1 cellular context compared by ENCODE assay signal in the genomic region with DNA sequence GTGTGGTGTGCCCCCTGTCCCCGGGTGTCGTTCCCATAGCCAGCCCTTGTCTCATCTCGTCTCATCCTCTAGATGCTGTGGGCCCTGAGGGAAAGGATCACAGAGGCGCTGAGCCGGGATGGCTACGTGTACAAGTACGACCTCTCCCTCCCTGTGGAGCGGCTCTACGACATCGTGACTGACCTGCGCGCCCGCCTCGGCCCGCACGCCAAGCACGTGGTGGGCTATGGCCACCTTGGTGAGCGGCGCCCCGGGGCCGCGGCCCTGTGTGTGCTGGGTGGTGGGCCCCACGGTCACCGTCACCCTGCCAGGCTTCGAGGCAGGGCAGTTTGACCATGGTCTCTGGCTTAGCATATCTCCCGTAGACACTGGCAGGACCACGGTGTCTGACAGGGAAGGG.
TF ChIP-seq lines count a peak whose summit lies in the region.

No MANE protein-coding gene starts in this region.

TF ChIP-seq in H1, 55 proteins besides CTCF, POLR2A, EP300 and RAD21:
- TF ChIP-seq KDM5A (IDR thresholded peaks at IDR 0.05; ENCODE audit: low read length), result no peak
- no peak for TF ChIP-seq TEAD4 (IDR thresholded peaks at IDR 0.05; ENCODE audit: low read depth, low read length)
